ENCODE assay signal across 29 cellular contexts in the genomic region with DNA sequence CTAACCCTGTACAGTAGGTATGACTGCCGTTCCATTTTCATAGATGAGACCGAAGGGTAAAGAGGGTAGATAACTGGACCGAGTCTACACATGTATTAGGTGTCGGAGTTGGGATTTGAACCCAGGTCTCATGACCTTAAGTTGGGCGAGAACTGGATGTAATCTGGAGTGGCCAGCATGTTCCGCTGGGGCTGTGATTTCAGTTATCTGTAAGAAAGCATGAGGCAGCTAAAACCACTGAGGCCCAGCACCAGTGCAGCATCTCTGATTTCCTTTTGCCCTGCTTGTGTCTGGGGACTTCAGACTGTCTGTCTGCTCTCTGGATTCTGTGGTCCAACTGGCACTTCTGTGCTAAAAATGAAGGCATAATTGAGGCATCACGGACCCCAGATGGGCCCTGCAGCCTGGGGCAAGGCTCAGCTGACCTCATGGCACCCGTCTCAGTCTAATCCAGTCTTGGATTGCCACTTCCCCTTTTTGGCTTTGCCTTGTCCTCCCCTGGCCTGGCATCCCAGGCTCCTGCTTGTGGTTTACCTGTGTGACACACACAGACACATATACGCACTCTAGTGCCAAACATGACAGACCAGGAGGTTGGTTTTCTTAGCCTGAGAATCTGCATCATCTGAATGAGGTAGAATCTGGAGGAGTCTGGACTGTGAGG.
"Had no signal": no experiment of that assay in that cellular context is flagged by ENCODE, and none has a peak within 500 bp of the region (broad histone marks: within the 10 kb centered on the region; RNA-seq: fewer than 3 reads in every experiment).

No MANE protein-coding gene starts in this region.

- H3K36me3 ChIP-seq: breast epithelium, gastrocnemius medialis, right atrium auricular region, stomach, thyroid gland had no signal

- H3K4me2 ChIP-seq: hepatocyte, smooth muscle cell had no signal

- H3K9me3 Mint-ChIP-seq: activated naive CD4-positive, alpha-beta T cell treated with anti-CD3 and anti-CD28 coated beads, Interleukin-2, amount 50 U/mL, for 24 hours; activated naive CD8-positive, alpha-beta T cell treated with anti-CD3 and anti-CD28 coated beads, Interleukin-2, amount 50 U/mL, for 24 hours; activated T-cell treated with anti-CD3 and anti-CD28 coated beads, Interleukin-2, amount 50 U/mL, for 4 hours; activated T-helper 17 cell treated with anti-CD3 and anti-CD28 coated beads, Interleukin-2, amount 50 U/mL, for 72 hours; stimulated activated naive B cell treated with anti-CD40 and anti-IgM and Interleukin-4, amounts not matched to agents 10 μg/mL and 1 μg/mL and 100 μg/mL, for 72 hours; WTC11 had no signal

- H3K36me3 Mint-ChIP-seq: activated naive CD4-positive, alpha-beta T cell treated with anti-CD3 and anti-CD28 coated beads, Interleukin-2, amount 50 U/mL, for 24 hours; naive thymus-derived CD4-positive, alpha-beta T cell; stimulated activated naive B cell treated with anti-CD40 and anti-IgM and Interleukin-4, amounts not matched to agents 10 μg/mL and 1 μg/mL and 100 μg/mL, for 72 hours; WTC11 had no signal

- ATAC-seq: activated CD8-positive, alpha-beta T cell treated with anti-CD3 and anti-CD28 coated beads for 36 hours; activated naive CD8-positive, alpha-beta T cell treated with anti-CD3 and anti-CD28 coated beads, Interleukin-2, amount 50 U/mL, for 24 hours; activated T-cell treated with anti-CD3 and anti-CD28 coated beads, Interleukin-2, amount 50 U/mL, for 4 hours; activated T-helper 17 cell treated with anti-CD3 and anti-CD28 coated beads, Interleukin-2, amount 50 U/mL, for 72 hours; gastrocnemius medialis; left cardiac atrium; left ventricle myocardium superior; naive thymus-derived CD4-positive, alpha-beta T cell; stimulated activated naive B cell treated with anti-CD40 and anti-IgM and Interleukin-4, amounts not matched to agents 10 μg/mL and 1 μg/mL and 100 μg/mL, for 72 hours; WTC11 had no signal

- H3K27ac Mint-ChIP-seq: activated CD8-positive, alpha-beta T cell treated with anti-CD3 and anti-CD28 coated beads for 36 hours; activated naive CD4-positive, alpha-beta T cell treated with anti-CD3 and anti-CD28 coated beads, Interleukin-2, amount 50 U/mL, for 24 hours; activated naive CD8-positive, alpha-beta T cell treated with anti-CD3 and anti-CD28 coated beads, Interleukin-2, amount 50 U/mL, for 24 hours; activated T-helper 17 cell treated with anti-CD3 and anti-CD28 coated beads, Interleukin-2, amount 50 U/mL, for 72 hours; naive thymus-derived CD4-positive, alpha-beta T cell; stimulated activated naive B cell treated with anti-CD40 and anti-IgM and Interleukin-4, amounts not matched to agents 10 μg/mL and 1 μg/mL and 100 μg/mL, for 72 hours; WTC11 had no signal

- H3K4me3 ChIP-seq: breast epithelium, coronary artery, dorsolateral prefrontal cortex, gastrocnemius medialis, hepatocyte, right atrium auricular region, smooth muscle cell, stomach, thyroid gland had no signal

- H2AFZ ChIP-seq: hepatocyte had no signal

- H3K4me3 Mint-ChIP-seq: activated CD8-positive, alpha-beta T cell treated with anti-CD3 and anti-CD28 coated beads for 36 hours; activated naive CD4-positive, alpha-beta T cell treated with anti-CD3 and anti-CD28 coated beads, Interleukin-2, amount 50 U/mL, for 24 hours; activated naive CD8-positive, alpha-beta T cell treated with anti-CD3 and anti-CD28 coated beads, Interleukin-2, amount 50 U/mL, for 24 hours; activated T-cell treated with anti-CD3 and anti-CD28 coated beads, Interleukin-2, amount 50 U/mL, for 4 hours; activated T-helper 17 cell treated with anti-CD3 and anti-CD28 coated beads, Interleukin-2, amount 50 U/mL, for 72 hours; naive thymus-derived CD4-positive, alpha-beta T cell; stimulated activated naive B cell treated with anti-CD40 and anti-IgM and Interleukin-4, amounts not matched to agents 10 μg/mL and 1 μg/mL and 100 μg/mL, for 72 hours; WTC11 had no signal

- DNase-seq: activated CD4-positive, alpha-beta T cell treated with anti-CD3 and anti-CD28 coated beads for 1 hour; activated CD4-positive, alpha-beta T cell treated with anti-CD3 and anti-CD28 coated beads, Interleukin-2, amount 50 U/mL, for 1 hour; activated CD8-positive, alpha-beta T cell treated with anti-CD3 and anti-CD28 coated beads for 36 hours; activated naive CD8-positive, alpha-beta T cell treated with anti-CD3 and anti-CD28 coated beads, Interleukin-2, amount 50 U/mL, for 24 hours; activated T-cell treated with anti-CD3 and anti-CD28 coated beads, Interleukin-2, amount 50 U/mL, for 4 hours; amygdala; dorsolateral prefrontal cortex; effector memory CD4-positive, alpha-beta T cell; gastrocnemius medialis; islet precursor cell; left cardiac atrium; left ventricle myocardium superior; midbrain; naive thymus-derived CD4-positive, alpha-beta T cell; stimulated activated CD4-positive, alpha-beta T cell treated with anti-CD3 and anti-CD28 coated beads, Interleukin-1b, Interleukin-23, amount 100 ng/mL, for 48 hours; stimulated activated CD4-positive, alpha-beta T cell treated with anti-CD3 and anti-CD28 coated beads, Interleukin-4, amount 100 ng/mL, for 4 hours; stimulated activated CD8-positive, alpha-beta memory T cell treated with anti-CD3 and anti-CD28 coated beads, Interleukin-4, amount 100 ng/mL, for 48 hours; stimulated activated naive B cell treated with anti-CD40 and anti-IgM and Interleukin-4, amounts not matched to agents 10 μg/mL and 1 μg/mL and 100 μg/mL, for 72 hours; stomach; T-helper 2 cell; thyroid gland had no signal

- H3K27me3 ChIP-seq: breast epithelium, dorsolateral prefrontal cortex, gastrocnemius medialis, hepatocyte, right atrium auricular region, stomach, thyroid gland had no signal

- H3K27ac ChIP-seq: breast epithelium, coronary artery, dorsolateral prefrontal cortex, gastrocnemius medialis, hepatocyte, right atrium auricular region, stomach, thyroid gland had no signal

- H3K4me1 Mint-ChIP-seq: stimulated activated naive B cell treated with anti-CD40 and anti-IgM and Interleukin-4, amounts not matched to agents 10 μg/mL and 1 μg/mL and 100 μg/mL, for 72 hours had no signal

- H3K9me3 ChIP-seq: breast epithelium, gastrocnemius medialis, right atrium auricular region, stomach, thyroid gland had no signal

- H3K4me1 ChIP-seq: breast epithelium, gastrocnemius medialis, right atrium auricular region had no signal
